ENCODE assay signal across 1 cellular context in genomic region chr5:77486344-77486962, GRCh38.
TF ChIP-seq lines count a peak whose summit lies in the region.

No MANE protein-coding gene starts in this region.

TF ChIP-seq in GM12878, 131 proteins besides CTCF, POLR2A, EP300 and RAD21 (continued from another document):
- TF ChIP-seq RELB (IDR thresholded peaks at IDR 0.05; ENCODE audit: low read depth) (no peak), CBFB (IDR thresholded peaks at IDR 0.05; ENCODE audit: low read depth) (no peak), EGR1 (IDR thresholded peaks at IDR 0.05; ENCODE audit: borderline replicate concordance in 1 of 2, low read depth in 2 of 2, low read length in 2 of 2) (no peak), REST (IDR thresholded peaks at IDR 0.05; ENCODE audit: low read depth, low read length) (no peak), JUND (IDR thresholded peaks at IDR 0.05; ENCODE audit: low read depth, low read length) (no peak), NKRF (conservative IDR thresholded peaks at IDR 0.05) (no peak), RUNX3 (IDR thresholded peaks at IDR 0.05; ENCODE audit: low read length) (peak; percentile 42; the same call in 1 of the 2 replicates), SRF (IDR thresholded peaks at IDR 0.05; ENCODE audit: low read depth in 2 of 2, low read length in 2 of 2) (no peak), MEF2A (IDR thresholded peaks at IDR 0.05; ENCODE audit: insufficient read depth, low read depth, low read length) (no peak), MTA2 (IDR thresholded peaks at IDR 0.05; ENCODE audit: low read depth) (peak; percentile 46; the same call in 1 of the 2 replicates), ZSCAN29 (IDR thresholded peaks at IDR 0.05) (no peak), TCF3 (IDR thresholded peaks at IDR 0.05; ENCODE audit: borderline replicate concordance, insufficient read depth, low read depth, low read length) (no peak), POU2F2 (IDR thresholded peaks at IDR 0.05; ENCODE audit: borderline replicate concordance, low read depth, low read length) (no peak), BRCA1 (IDR thresholded peaks at IDR 0.05; ENCODE audit: low read depth, low read length) (no peak), SIN3A (IDR thresholded peaks at IDR 0.05; ENCODE audit: low read depth, low read length) (no peak), POLR2AphosphoS2 (IDR thresholded peaks at IDR 0.05; ENCODE audit: low read depth, low read length) (no peak), CHD2 (IDR thresholded peaks at IDR 0.05; ENCODE audit: borderline replicate concordance, low read depth, low read length) (no peak), ZNF274 (IDR thresholded peaks at IDR 0.05; ENCODE audit: insufficient read depth, insufficient read length) (no peak), SUZ12 (IDR thresholded peaks at IDR 0.05; ENCODE audit: unreplicated experiment) (no peak), RFX5 (IDR thresholded peaks at IDR 0.05; ENCODE audit: low read depth, low read length) (no peak), IKZF1 (conservative IDR thresholded peaks at IDR 0.05) (0 out of 2 replicates have a peak, but pooled peaks have one; percentile 14)
- TF ChIP-seq, protein P1, sequence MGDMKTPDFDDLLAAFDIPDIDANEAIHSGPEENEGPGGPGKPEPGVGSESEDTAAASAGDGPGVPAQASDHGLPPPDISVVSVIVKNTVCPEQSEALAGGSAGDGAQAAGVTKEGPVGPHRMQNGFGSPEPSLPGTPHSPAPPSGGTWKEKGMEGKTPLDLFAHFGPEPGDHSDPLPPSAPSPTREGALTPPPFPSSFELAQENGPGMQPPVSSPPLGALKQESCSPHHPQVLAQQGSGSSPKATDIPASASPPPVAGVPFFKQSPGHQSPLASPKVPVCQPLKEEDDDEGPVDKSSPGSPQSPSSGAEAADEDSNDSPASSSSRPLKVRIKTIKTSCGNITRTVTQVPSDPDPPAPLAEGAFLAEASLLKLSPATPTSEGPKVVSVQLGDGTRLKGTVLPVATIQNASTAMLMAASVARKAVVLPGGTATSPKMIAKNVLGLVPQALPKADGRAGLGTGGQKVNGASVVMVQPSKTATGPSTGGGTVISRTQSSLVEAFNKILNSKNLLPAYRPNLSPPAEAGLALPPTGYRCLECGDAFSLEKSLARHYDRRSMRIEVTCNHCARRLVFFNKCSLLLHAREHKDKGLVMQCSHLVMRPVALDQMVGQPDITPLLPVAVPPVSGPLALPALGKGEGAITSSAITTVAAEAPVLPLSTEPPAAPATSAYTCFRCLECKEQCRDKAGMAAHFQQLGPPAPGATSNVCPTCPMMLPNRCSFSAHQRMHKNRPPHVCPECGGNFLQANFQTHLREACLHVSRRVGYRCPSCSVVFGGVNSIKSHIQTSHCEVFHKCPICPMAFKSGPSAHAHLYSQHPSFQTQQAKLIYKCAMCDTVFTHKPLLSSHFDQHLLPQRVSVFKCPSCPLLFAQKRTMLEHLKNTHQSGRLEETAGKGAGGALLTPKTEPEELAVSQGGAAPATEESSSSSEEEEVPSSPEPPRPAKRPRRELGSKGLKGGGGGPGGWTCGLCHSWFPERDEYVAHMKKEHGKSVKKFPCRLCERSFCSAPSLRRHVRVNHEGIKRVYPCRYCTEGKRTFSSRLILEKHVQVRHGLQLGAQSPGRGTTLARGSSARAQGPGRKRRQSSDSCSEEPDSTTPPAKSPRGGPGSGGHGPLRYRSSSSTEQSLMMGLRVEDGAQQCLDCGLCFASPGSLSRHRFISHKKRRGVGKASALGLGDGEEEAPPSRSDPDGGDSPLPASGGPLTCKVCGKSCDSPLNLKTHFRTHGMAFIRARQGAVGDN (IDR thresholded peaks at IDR 0.05) = no peak
- TF ChIP-seq, protein P2, sequence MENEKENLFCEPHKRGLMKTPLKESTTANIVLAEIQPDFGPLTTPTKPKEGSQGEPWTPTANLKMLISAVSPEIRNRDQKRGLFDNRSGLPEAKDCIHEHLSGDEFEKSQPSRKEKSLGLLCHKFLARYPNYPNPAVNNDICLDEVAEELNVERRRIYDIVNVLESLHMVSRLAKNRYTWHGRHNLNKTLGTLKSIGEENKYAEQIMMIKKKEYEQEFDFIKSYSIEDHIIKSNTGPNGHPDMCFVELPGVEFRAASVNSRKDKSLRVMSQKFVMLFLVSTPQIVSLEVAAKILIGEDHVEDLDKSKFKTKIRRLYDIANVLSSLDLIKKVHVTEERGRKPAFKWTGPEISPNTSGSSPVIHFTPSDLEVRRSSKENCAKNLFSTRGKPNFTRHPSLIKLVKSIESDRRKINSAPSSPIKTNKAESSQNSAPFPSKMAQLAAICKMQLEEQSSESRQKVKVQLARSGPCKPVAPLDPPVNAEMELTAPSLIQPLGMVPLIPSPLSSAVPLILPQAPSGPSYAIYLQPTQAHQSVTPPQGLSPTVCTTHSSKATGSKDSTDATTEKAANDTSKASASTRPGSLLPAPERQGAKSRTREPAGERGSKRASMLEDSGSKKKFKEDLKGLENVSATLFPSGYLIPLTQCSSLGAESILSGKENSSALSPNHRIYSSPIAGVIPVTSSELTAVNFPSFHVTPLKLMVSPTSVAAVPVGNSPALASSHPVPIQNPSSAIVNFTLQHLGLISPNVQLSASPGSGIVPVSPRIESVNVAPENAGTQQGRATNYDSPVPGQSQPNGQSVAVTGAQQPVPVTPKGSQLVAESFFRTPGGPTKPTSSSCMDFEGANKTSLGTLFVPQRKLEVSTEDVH (IDR thresholded peaks at IDR 0.05; ENCODE audit: low read depth, partially characterized antibody) = no peak
- TF ChIP-seq, protein P3, sequence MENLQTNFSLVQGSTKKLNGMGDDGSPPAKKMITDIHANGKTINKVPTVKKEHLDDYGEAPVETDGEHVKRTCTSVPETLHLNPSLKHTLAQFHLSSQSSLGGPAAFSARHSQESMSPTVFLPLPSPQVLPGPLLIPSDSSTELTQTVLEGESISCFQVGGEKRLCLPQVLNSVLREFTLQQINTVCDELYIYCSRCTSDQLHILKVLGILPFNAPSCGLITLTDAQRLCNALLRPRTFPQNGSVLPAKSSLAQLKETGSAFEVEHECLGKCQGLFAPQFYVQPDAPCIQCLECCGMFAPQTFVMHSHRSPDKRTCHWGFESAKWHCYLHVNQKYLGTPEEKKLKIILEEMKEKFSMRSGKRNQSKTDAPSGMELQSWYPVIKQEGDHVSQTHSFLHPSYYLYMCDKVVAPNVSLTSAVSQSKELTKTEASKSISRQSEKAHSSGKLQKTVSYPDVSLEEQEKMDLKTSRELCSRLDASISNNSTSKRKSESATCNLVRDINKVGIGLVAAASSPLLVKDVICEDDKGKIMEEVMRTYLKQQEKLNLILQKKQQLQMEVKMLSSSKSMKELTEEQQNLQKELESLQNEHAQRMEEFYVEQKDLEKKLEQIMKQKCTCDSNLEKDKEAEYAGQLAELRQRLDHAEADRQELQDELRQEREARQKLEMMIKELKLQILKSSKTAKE (IDR thresholded peaks at IDR 0.05; ENCODE audit: low read depth, poor library complexity, severe bottlenecking) = peak; percentile 15
- TF ChIP-seq, protein P4, sequence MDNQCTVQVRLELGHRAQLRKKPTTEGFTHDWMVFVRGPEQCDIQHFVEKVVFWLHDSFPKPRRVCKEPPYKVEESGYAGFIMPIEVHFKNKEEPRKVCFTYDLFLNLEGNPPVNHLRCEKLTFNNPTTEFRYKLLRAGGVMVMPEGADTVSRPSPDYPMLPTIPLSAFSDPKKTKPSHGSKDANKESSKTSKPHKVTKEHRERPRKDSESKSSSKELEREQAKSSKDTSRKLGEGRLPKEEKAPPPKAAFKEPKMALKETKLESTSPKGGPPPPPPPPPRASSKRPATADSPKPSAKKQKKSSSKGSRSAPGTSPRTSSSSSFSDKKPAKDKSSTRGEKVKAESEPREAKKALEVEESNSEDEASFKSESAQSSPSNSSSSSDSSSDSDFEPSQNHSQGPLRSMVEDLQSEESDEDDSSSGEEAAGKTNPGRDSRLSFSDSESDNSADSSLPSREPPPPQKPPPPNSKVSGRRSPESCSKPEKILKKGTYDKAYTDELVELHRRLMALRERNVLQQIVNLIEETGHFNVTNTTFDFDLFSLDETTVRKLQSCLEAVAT (IDR thresholded peaks at IDR 0.05) = 0 out of 2 replicates have a peak, but pooled peaks have one; percentile 42
